1 cellular context compared by ENCODE assay signal in the genomic region with DNA sequence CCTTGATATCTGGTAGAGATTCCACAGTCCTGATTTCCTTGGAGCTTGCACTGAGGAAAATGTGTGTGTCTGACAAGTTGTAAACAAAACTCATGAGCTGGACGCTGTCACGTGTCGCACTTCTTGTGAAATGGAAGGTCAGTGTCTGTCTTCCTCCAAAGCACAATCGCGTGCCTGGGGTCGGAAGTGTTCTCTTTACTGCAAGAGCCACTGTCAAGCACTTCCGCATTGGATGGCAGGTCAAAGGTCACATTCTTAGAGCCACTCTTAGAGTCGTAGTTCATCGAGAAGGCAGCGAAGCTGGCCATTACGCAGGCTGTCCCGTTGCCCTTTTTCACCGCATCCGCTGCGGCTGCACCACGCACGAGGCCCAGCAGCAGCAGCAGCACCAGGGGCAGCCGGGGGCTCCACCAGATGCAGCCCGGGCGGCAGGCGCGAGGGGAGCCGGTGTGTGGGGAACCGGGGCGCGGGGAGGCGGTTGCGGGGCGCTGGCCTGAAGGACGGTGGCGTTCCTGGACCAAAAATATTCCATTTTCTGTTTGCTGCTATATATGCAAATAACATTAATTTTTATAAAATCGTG.
TF ChIP-seq lines count a peak whose summit lies in the region.

No MANE protein-coding gene starts in this region.

TF ChIP-seq in HepG2, 621 proteins besides CTCF, POLR2A, EP300 and RAD21:
- TF ChIP-seq ELF1 (CRISPR knock-in tag; IDR thresholded peaks at IDR 0.05) = peak; percentile 20; the same call in 1 of the 2 replicates
- TF ChIP-seq ZSCAN12 (CRISPR knock-in tag; IDR thresholded peaks at IDR 0.05) = no peak
- no peak for TF ChIP-seq MED1 (CRISPR knock-in tag; IDR thresholded peaks at IDR 0.05)
- no peak for TF ChIP-seq PLRG1 (conservative IDR thresholded peaks at IDR 0.05)
- TF ChIP-seq KLF6 (CRISPR knock-in tag; IDR thresholded peaks at IDR 0.05) = no peak
- no peak for TF ChIP-seq ZNF121 (CRISPR knock-in tag; IDR thresholded peaks at IDR 0.05)
